Comparison of ENCODE assay signal across 2 cellular contexts in the genomic region with DNA sequence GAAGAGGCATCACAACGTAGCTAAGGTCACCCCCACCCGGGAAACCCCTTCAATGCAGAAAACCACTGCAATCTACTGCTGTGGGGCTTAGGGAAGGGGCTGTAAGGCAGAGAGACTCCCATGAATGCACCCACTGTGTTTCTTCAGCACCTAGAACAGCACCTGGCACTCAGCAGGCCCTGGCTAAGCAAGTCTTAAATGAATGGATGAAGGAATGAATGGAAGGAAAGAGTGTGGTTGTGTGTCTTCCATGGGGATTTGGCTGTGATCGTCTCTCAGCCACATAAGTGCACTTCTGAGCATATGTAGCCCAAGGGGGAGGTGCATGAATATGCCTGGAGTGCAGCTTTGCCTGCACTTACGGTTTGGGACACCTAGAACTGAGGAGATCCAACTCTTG.
TF ChIP-seq lines count a peak whose summit lies in the region.

No MANE protein-coding gene starts in this region.

TF ChIP-seq in HEK293, 187 proteins besides CTCF, POLR2A, EP300 and RAD21:
- TF ChIP-seq, protein P1, sequence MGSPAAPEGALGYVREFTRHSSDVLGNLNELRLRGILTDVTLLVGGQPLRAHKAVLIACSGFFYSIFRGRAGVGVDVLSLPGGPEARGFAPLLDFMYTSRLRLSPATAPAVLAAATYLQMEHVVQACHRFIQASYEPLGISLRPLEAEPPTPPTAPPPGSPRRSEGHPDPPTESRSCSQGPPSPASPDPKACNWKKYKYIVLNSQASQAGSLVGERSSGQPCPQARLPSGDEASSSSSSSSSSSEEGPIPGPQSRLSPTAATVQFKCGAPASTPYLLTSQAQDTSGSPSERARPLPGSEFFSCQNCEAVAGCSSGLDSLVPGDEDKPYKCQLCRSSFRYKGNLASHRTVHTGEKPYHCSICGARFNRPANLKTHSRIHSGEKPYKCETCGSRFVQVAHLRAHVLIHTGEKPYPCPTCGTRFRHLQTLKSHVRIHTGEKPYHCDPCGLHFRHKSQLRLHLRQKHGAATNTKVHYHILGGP (tag by site-specific recombination; IDR thresholded peaks at IDR 0.05) = no peak
- TF ChIP-seq YY1 (tag by site-specific recombination; IDR thresholded peaks at IDR 0.05) = no peak
- no peak for TF ChIP-seq ZSCAN18 (tag by site-specific recombination; IDR thresholded peaks at IDR 0.05)
- TF ChIP-seq WT1 (tag by site-specific recombination; IDR thresholded peaks at IDR 0.05) = no peak
- TF ChIP-seq ZBTB48 (tag by site-specific recombination; IDR thresholded peaks at IDR 0.05) = no peak
- TF ChIP-seq ZNF433 (tag by site-specific recombination; IDR thresholded peaks at IDR 0.05; ENCODE audit: low read depth) = no peak
- TF ChIP-seq ZFP69B (tag by site-specific recombination; IDR thresholded peaks at IDR 0.05) = no peak
- peak; percentile 76; the same call in 1 of the 2 replicates for TF ChIP-seq TRIM28 (IDR thresholded peaks at IDR 0.05; ENCODE audit: borderline replicate concordance, low read length)
- no peak for TF ChIP-seq ZFP37 (tag by site-specific recombination; IDR thresholded peaks at IDR 0.05)
- TF ChIP-seq ZNF660 (tag by site-specific recombination; IDR thresholded peaks at IDR 0.05) = no peak
- no peak for TF ChIP-seq ZBTB1 (tag by site-specific recombination; IDR thresholded peaks at IDR 0.05)
- TF ChIP-seq, protein P2, sequence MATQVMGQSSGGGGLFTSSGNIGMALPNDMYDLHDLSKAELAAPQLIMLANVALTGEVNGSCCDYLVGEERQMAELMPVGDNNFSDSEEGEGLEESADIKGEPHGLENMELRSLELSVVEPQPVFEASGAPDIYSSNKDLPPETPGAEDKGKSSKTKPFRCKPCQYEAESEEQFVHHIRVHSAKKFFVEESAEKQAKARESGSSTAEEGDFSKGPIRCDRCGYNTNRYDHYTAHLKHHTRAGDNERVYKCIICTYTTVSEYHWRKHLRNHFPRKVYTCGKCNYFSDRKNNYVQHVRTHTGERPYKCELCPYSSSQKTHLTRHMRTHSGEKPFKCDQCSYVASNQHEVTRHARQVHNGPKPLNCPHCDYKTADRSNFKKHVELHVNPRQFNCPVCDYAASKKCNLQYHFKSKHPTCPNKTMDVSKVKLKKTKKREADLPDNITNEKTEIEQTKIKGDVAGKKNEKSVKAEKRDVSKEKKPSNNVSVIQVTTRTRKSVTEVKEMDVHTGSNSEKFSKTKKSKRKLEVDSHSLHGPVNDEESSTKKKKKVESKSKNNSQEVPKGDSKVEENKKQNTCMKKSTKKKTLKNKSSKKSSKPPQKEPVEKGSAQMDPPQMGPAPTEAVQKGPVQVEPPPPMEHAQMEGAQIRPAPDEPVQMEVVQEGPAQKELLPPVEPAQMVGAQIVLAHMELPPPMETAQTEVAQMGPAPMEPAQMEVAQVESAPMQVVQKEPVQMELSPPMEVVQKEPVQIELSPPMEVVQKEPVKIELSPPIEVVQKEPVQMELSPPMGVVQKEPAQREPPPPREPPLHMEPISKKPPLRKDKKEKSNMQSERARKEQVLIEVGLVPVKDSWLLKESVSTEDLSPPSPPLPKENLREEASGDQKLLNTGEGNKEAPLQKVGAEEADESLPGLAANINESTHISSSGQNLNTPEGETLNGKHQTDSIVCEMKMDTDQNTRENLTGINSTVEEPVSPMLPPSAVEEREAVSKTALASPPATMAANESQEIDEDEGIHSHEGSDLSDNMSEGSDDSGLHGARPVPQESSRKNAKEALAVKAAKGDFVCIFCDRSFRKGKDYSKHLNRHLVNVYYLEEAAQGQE (tag by site-specific recombination; IDR thresholded peaks at IDR 0.05) = peak; percentile 86

TF ChIP-seq in H1, 55 proteins besides CTCF, POLR2A, EP300 and RAD21:
- TF ChIP-seq GABPA (IDR thresholded peaks at IDR 0.05; ENCODE audit: borderline replicate concordance, insufficient read depth, low read length) = no peak
- TF ChIP-seq YY1 (IDR thresholded peaks at IDR 0.05; ENCODE audit: low read depth, low read length) = no peak
- no peak for TF ChIP-seq ASH2L (IDR thresholded peaks at IDR 0.05; ENCODE audit: low read length)
- no peak for TF ChIP-seq FOSL1 (IDR thresholded peaks at IDR 0.05; ENCODE audit: insufficient read depth, low read depth, low read length)
- TF ChIP-seq CBX8 (IDR thresholded peaks at IDR 0.05; ENCODE audit: borderline replicate concordance, low read depth, low read length) = no peak
- TF ChIP-seq GTF2F1 (IDR thresholded peaks at IDR 0.05; ENCODE audit: borderline replicate concordance, low read depth, low read length) = no peak
- TF ChIP-seq SAP30 (IDR thresholded peaks at IDR 0.05; ENCODE audit: insufficient read depth, insufficient replicate concordance, low read length) = no peak
